In genomic region chr22:20071524-20071972, GRCh38 we compare ENCODE assay signal across 1 cellular context.
TF ChIP-seq lines count a peak whose summit lies in the region.

No MANE protein-coding gene starts in this region.

TF ChIP-seq in K562, 482 proteins besides CTCF, POLR2A, EP300 and RAD21 (continued from another document):
- TF ChIP-seq E4F1 (CRISPR knock-in tag; IDR thresholded peaks at IDR 0.05; ENCODE audit: borderline replicate concordance) = no peak
- 0 out of 2 replicates have a peak, but pooled peaks have one; percentile 52 for TF ChIP-seq ZNF444 (CRISPR knock-in tag; IDR thresholded peaks at IDR 0.05)
- no peak for TF ChIP-seq MTA3 (IDR thresholded peaks at IDR 0.05; ENCODE audit: borderline replicate concordance)
- TF ChIP-seq GMEB1 (CRISPR knock-in tag; IDR thresholded peaks at IDR 0.05) = no peak
- TF ChIP-seq ZNF121 (CRISPR knock-in tag; conservative IDR thresholded peaks at IDR 0.05) = no peak
- TF ChIP-seq ZC3H4 (CRISPR knock-in tag; IDR thresholded peaks at IDR 0.05; ENCODE audit: borderline replicate concordance) = no peak
- peak; percentile 5; the same call in 1 of the 2 replicates for TF ChIP-seq CHCHD3 (CRISPR knock-in tag; IDR thresholded peaks at IDR 0.05)
- no peak for TF ChIP-seq ZNF165 (CRISPR knock-in tag; IDR thresholded peaks at IDR 0.05; ENCODE audit: borderline replicate concordance)
- TF ChIP-seq NUFIP1 (IDR thresholded peaks at IDR 0.05; ENCODE audit: partially characterized antibody) = no peak
- peak; percentile 66 to 86; a peak in 3 of 4 replicates for TF ChIP-seq RCOR1 (IDR thresholded peaks at IDR 0.05; ENCODE audit: borderline replicate concordance in 1 of 2, low read depth in 2 of 2, low read length in 2 of 2)
- no peak for TF ChIP-seq ZNF778 (CRISPR knock-in tag; IDR thresholded peaks at IDR 0.05)
- TF ChIP-seq CAMTA2 (CRISPR knock-in tag; conservative IDR thresholded peaks at IDR 0.05) = 0 out of 2 replicates have a peak, but pooled peaks have one; percentile 21
- 0 out of 2 replicates have a peak, but pooled peaks have one; percentile 67 for TF ChIP-seq SMAD4 (CRISPR knock-in tag; conservative IDR thresholded peaks at IDR 0.05)
